In the genomic region with DNA sequence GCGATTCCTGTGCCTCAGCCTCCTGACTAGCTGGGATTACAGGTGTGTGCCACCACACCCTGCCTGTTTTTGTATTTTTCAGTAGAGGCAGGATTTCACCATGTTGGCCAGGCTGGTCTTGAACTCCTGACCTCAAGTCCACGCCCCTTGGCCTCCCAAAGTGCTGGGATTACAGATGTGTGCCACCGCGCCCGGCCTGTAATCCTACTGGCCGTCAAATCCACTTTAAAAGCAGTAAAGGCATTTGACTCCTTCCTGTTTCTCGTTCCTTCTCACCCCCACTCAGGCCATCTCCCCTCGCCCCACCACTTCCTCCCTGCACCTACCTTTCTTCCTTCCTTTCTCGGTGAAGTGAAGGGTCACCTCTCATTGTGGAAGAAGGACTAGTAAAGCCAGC, we compare ENCODE assay signal across 8 cellular contexts.
A peak's percentile ranks its signal among the peaks of the same experiment; 100 is the strongest.
DNase-seq lines count a peak whose midpoint lies in the region; ATAC-seq, FAIRE-seq and TF ChIP-seq lines count a peak whose summit lies in the region.

No MANE protein-coding gene starts in this region.

- 47 to 48% methylated on average over 9 of the region's 9 CpGs for WGBS in GM23248 (ENCODE audit: low coverage in 1 of 2, low lambda C conversion rate in 2 of 2, missing lambda C conversion rate in 2 of 2), 2 experiments
- 44 to 71% (median 49%) methylated on average over 9 of the region's 9 CpGs for WGBS in adipose tissue, 3 donors
- 58 to 72% (median 63%) methylated on average over 9 of the region's 9 CpGs for WGBS in stomach, 5 donors

- TF ChIP-seq EP300 in stomach (IDR thresholded peaks at IDR 0.05): no peak

- H3K9me1 ChIP-seq in keratinocyte (ENCODE audit: control insufficient read depth, extremely low read depth, insufficient read depth, low read length): no peaks in the 10 kb centered on the region

- no peaks in the 10 kb centered on the region for H4K20me1 ChIP-seq in GM23248 (ENCODE audit: insufficient read depth)
- H4K20me1 ChIP-seq in keratinocyte (ENCODE audit: control insufficient read depth, extremely low read depth, insufficient read depth, low read length): peaks cover 2% of the 10 kb centered on the region

- in situ Hi-C loops in GM23248 (cut with MboI): no loop called here

- H3K27ac ChIP-seq in GM23248: peak overlapping the region; percentile 78
- peak overlapping the region; percentile 4 for H3K27ac ChIP-seq in adipose tissue (ENCODE audit: low read depth, low read length)
- H3K27ac ChIP-seq in keratinocyte (ENCODE audit: control insufficient read depth, insufficient read depth, low read length): no peak overlapping the region
- H3K27ac ChIP-seq in stomach: peak overlapping the region; percentile 12 to 80 (median 67)

- dilution Hi-C loops in keratinocyte (cut with MboI; ENCODE audit: extremely low pct_ligation_motif_present, low sequenced_read_pairs): no loop called here

- H3K9me3 ChIP-seq in GM23248 (ENCODE audit: low read depth) (no peaks in the 10 kb centered on the region), keratinocyte (ENCODE audit: control insufficient read depth, low read depth, low read length) (no peaks in the 10 kb centered on the region), stomach (no peaks in the 10 kb centered on the region)

- H2AFZ ChIP-seq in GM23248: peak overlapping the region; percentile 83
- H2AFZ ChIP-seq in keratinocyte (ENCODE audit: control insufficient read depth, low read length): peak overlapping the region; percentile 65

- H3K36me3 ChIP-seq in GM23248 (ENCODE audit: low read depth) (no peaks in the 10 kb centered on the region), keratinocyte (ENCODE audit: control insufficient read depth in 2 of 2, extremely low read depth in 1 of 2, insufficient read depth in 2 of 2, low read length in 2 of 2) (no peaks in the 10 kb centered on the region), stomach (no peaks in the 10 kb centered on the region)

- H3K4me1 ChIP-seq in GM23248 (ENCODE audit: insufficient read depth): peaks cover 41% of the 10 kb centered on the region
- peaks cover 25% of the 10 kb centered on the region for H3K4me1 ChIP-seq in keratinocyte (ENCODE audit: control insufficient read depth, extremely low read depth, insufficient read depth, low read length)
- peaks cover 4 to 48% (median 18%) of the 10 kb centered on the region in 4 donors for H3K4me1 ChIP-seq in stomach

- H3K4me3 ChIP-seq in GM23248 (peak overlapping the region; percentile 59), keratinocyte (ENCODE audit: control insufficient read depth in 2 of 3, extremely low read depth in 1 of 3, insufficient read depth in 2 of 3, low read depth in 1 of 3, low read length in 3 of 3) (peak overlapping the region in 1 of 3 experiments; percentile 43), stomach (no peak overlapping the region)

- H3K27me3 ChIP-seq in GM23248 (replicated peaks; ENCODE audit: insufficient read depth) (no peaks in the 10 kb centered on the region), keratinocyte (ENCODE audit: control insufficient read depth, extremely low read depth, insufficient read depth, low read length) (peaks cover 11% of the 10 kb centered on the region), stomach (peaks cover 0 to 17% (median 0%) of the 10 kb centered on the region in 3 donors)

- DNase-seq in GM23248 (no peak), keratinocyte (ENCODE audit: low read depth, low spot score) (no peak), stomach (no peak), Ammon's horn (ENCODE audit: low spot score) (no peak), globus pallidus (ENCODE audit: low spot score) (no peak)

- H3K9ac ChIP-seq in GM23248 (peak overlapping the region; percentile 63), keratinocyte (ENCODE audit: control insufficient read depth, extremely low read depth, insufficient read depth, low read length) (no peak overlapping the region)

- H3K9me2 ChIP-seq in GM23248 (ENCODE audit: insufficient read depth): no peaks in the 10 kb centered on the region

- no peak for FAIRE-seq in keratinocyte (lab: Jason Lieb, UNC)

- no peak for ATAC-seq in GM21390 (IDR thresholded peaks at IDR 0.05; ENCODE audit: unreplicated experiment)
- no peak for ATAC-seq in GM19324 (IDR thresholded peaks at IDR 0.05; ENCODE audit: low FRiP score, unreplicated experiment)

- H3K4me2 ChIP-seq in GM23248 (ENCODE audit: unreplicated experiment) (peak overlapping the region; percentile 64), keratinocyte (ENCODE audit: control insufficient read depth, extremely low read depth, insufficient read depth, low read depth, low read length) (peak overlapping the region; percentile 75)

- no peak for TF ChIP-seq POLR2A in stomach (IDR thresholded peaks at IDR 0.05)

- H3K79me2 ChIP-seq in GM23248 (ENCODE audit: insufficient read depth): no peaks in the 10 kb centered on the region
- no peaks in the 10 kb centered on the region for H3K79me2 ChIP-seq in keratinocyte (ENCODE audit: control insufficient read depth, insufficient read depth, low read length)

- TF ChIP-seq CTCF in keratinocyte (optimal IDR thresholded peaks at IDR 0.05 in 1 of 3, IDR thresholded peaks at IDR 0.05 in 1 of 3, conservative IDR thresholded peaks at IDR 0.05 in 1 of 3; ENCODE audit: extremely low read depth in 1 of 3, insufficient read depth in 2 of 3, low read length in 3 of 3) (no peak), stomach (IDR thresholded peaks at IDR 0.05) (no peak)

- H3F3A ChIP-seq in GM23248 (ENCODE audit: insufficient read depth): peaks cover 36% of the 10 kb centered on the region

- intact Hi-C loops in stomach (cut with DNase I; ENCODE audit: low total_unique reads): no loop called here
